1 cellular context compared by ENCODE assay signal in genomic region chr2:200968735-200969134, GRCh38.
TF ChIP-seq lines count a peak whose summit lies in the region.

No MANE protein-coding gene starts in this region.

TF ChIP-seq in HEK293, 187 proteins besides CTCF, POLR2A, EP300 and RAD21 (continued from another document):
- TF ChIP-seq ZNF704 (tag by site-specific recombination; IDR thresholded peaks at IDR 0.05) = no peak
- TF ChIP-seq ZNF610 (tag by site-specific recombination; IDR thresholded peaks at IDR 0.05; ENCODE audit: borderline replicate concordance) = no peak
- TF ChIP-seq ZNF658 (tag by site-specific recombination; IDR thresholded peaks at IDR 0.05) = no peak
- no peak for TF ChIP-seq ZNF311 (tag by site-specific recombination; IDR thresholded peaks at IDR 0.05; ENCODE audit: borderline replicate concordance)
- no peak for TF ChIP-seq ZBTB10 (tag by site-specific recombination; IDR thresholded peaks at IDR 0.05)
- TF ChIP-seq GLIS2 (tag by site-specific recombination; IDR thresholded peaks at IDR 0.05) = no peak
- TF ChIP-seq GLI4 (tag by site-specific recombination; IDR thresholded peaks at IDR 0.05) = no peak
